In genomic region chr18:52063923-52064322, GRCh38 we compare ENCODE assay signal across 8 cellular contexts.
"Had no signal": no experiment of that assay in that cellular context is flagged by ENCODE, and none has a peak within 500 bp of the region (broad histone marks: within the 10 kb centered on the region; RNA-seq: fewer than 3 reads in every experiment).

No MANE protein-coding gene starts in this region.

- H3K4me2 ChIP-seq: GM23338 had no signal

- H3K27ac ChIP-seq: HL-60 had no signal

- H3K4me3 ChIP-seq: GM23338, HAP-1, K562 had no signal

- DNase-seq: H7, HFFc6, IMR-90 had no signal

- ATAC-seq: GM23338, HCT116, K562 had no signal

- H3K4me1 ChIP-seq: HAP-1 had no signal

- H3K4me3 Mint-ChIP-seq: GM23338, HFFc6 had no signal

- H2AFZ ChIP-seq: GM23338 had no signal

- H3K27ac Mint-ChIP-seq: GM23338, HFFc6 had no signal

- H3K9me3 ChIP-seq: HAP-1 had no signal

- H3K36me3 ChIP-seq: HAP-1 had no signal
